Comparison of ENCODE assay signal across 1 cellular context in the genomic region with DNA sequence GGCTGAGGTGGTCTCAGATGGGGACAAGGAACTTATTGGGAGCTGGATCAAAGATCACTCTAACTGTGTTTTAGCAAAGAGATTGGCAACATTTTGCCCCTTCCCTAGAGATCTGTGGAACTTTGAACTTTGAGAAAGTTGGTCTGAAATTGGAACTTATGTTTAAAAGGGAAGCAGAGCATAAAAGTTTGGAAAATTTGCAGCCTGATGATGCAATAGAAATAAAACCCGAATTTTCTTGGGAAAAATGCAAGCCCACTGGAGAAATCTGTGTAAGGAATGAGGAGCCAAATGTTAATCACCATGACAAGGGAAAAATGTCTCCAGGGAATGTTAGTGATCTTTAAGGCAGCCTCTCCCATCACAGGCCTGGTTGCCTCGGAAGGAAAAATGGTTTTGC.
A peak's percentile ranks its signal among the peaks of the same experiment; 100 is the strongest.
TF ChIP-seq lines count a peak whose summit lies in the region.

No MANE protein-coding gene starts in this region.

TF ChIP-seq in K562, 482 proteins besides CTCF, POLR2A, EP300 and RAD21 (continued from another document):
- TF ChIP-seq, protein P1, sequence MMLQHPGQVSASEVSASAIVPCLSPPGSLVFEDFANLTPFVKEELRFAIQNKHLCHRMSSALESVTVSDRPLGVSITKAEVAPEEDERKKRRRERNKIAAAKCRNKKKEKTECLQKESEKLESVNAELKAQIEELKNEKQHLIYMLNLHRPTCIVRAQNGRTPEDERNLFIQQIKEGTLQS (IDR thresholded peaks at IDR 0.05), result peak; percentile 57
- TF ChIP-seq, protein P1 (CRISPR knock-in tag; conservative IDR thresholded peaks at IDR 0.05), result no peak
- TF ChIP-seq NFE2 (IDR thresholded peaks at IDR 0.05; ENCODE audit: low read depth) (no peak), RHOXF2B (CRISPR knock-in tag; conservative IDR thresholded peaks at IDR 0.05) (no peak), LEF1 (IDR thresholded peaks at IDR 0.05) (no peak), CHD2 (IDR thresholded peaks at IDR 0.05; ENCODE audit: low read depth, low read length) (no peak), ZNF133 (CRISPR knock-in tag; IDR thresholded peaks at IDR 0.05) (no peak)
